Comparison of ENCODE assay signal across 8 cellular contexts in genomic region chr15:99371180-99372103, GRCh38.
A peak's percentile ranks its signal among the peaks of the same experiment; 100 is the strongest.
DNase-seq lines count a peak whose midpoint lies in the region; ATAC-seq and TF ChIP-seq lines count a peak whose summit lies in the region.

No MANE protein-coding gene starts in this region.

- TF ChIP-seq CTCF in GM10248 (IDR thresholded peaks at IDR 0.05; ENCODE audit: control extremely low read depth, extremely low read depth, low read depth, missing control alignments) (peak; percentile 21), epithelial cell of esophagus (IDR thresholded peaks at IDR 0.05; ENCODE audit: insufficient read depth, low read depth, low read length, missing control alignments) (peak; percentile 29), endodermal cell (conservative IDR thresholded peaks at IDR 0.05) (no peak), gastroesophageal sphincter (IDR thresholded peaks at IDR 0.05) (no peak)

- peak; percentile 91 for ATAC-seq in GM19463 (IDR thresholded peaks at IDR 0.05; ENCODE audit: unreplicated experiment)
- ATAC-seq in HG03439 (IDR thresholded peaks at IDR 0.05; ENCODE audit: unreplicated experiment) = peak; percentile 86
- no peak for ATAC-seq in left lobe of liver
- no peak for ATAC-seq in gastroesophageal sphincter

- H3K36me3 ChIP-seq in endodermal cell (ENCODE audit: control insufficient read depth, insufficient read depth, low read length) (no peaks in the 10 kb centered on the region), gastroesophageal sphincter (peaks cover 0 to 18% of the 10 kb centered on the region in 2 donors)

- H3K4me3 ChIP-seq in epithelial cell of esophagus (ENCODE audit: low read length) = no peak overlapping the region
- no peak overlapping the region for H3K4me3 ChIP-seq in endodermal cell (ENCODE audit: low read length)
- H3K4me3 ChIP-seq in gastroesophageal sphincter = no peak overlapping the region

- H3K4me1 Mint-ChIP-seq in endodermal cell = no peaks in the 10 kb centered on the region

- CTCF ChIA-PET in GM10248 (lab: Yijun Ruan, JAX) = interaction anchor here (0.7 to 2.8 kb wide), 17 partner anchors 8 to 333 kb away, joined by 3 to 11 read pairs (median 4); no protein-coding TSS in a partner anchor

- POLR2A ChIA-PET in GM10248 (lab: Yijun Ruan, JAX) = no interaction called here

- peaks cover 37% of the 10 kb centered on the region for H3K36me3 Mint-ChIP-seq in endodermal cell (ENCODE audit: low read depth)

- peak; percentile 27 for DNase-seq in GM10248 (ENCODE audit: extremely low spot score)
- peak; percentile 24 for DNase-seq in epithelial cell of esophagus (ENCODE audit: low read depth)
- DNase-seq in left lobe of liver (ENCODE audit: low spot score) = no peak
- DNase-seq in endodermal cell = no peak
- no peak for DNase-seq in islet precursor cell

- no peaks in the 10 kb centered on the region for H3K4me1 ChIP-seq in endodermal cell (ENCODE audit: control insufficient read depth, insufficient read depth, low read length)
- H3K4me1 ChIP-seq in gastroesophageal sphincter = no peaks in the 10 kb centered on the region

- no peaks in the 10 kb centered on the region for H3K27me3 ChIP-seq in endodermal cell (ENCODE audit: control insufficient read depth, insufficient read depth, low read length, poor library complexity, severe bottlenecking)
- H3K27me3 ChIP-seq in gastroesophageal sphincter = no peaks in the 10 kb centered on the region

- H3K27ac ChIP-seq in endodermal cell (ENCODE audit: low read depth, low read length) (no peak overlapping the region), gastroesophageal sphincter (no peak overlapping the region)

- no peak overlapping the region for H3K4me3 Mint-ChIP-seq in endodermal cell

- peaks cover 19% of the 10 kb centered on the region for H3K9me3 Mint-ChIP-seq in endodermal cell

- H3K27me3 Mint-ChIP-seq in endodermal cell (ENCODE audit: insufficient read depth) = no peaks in the 10 kb centered on the region

- H3K9me3 ChIP-seq in endodermal cell (ENCODE audit: control insufficient read depth, low read length) = peaks cover 17% of the 10 kb centered on the region
- H3K9me3 ChIP-seq in gastroesophageal sphincter = peaks cover 0 to 24% (median 0%) of the 10 kb centered on the region in 3 donors

- TF ChIP-seq EP300 in gastroesophageal sphincter (IDR thresholded peaks at IDR 0.05) = no peak

- H3K27ac Mint-ChIP-seq in endodermal cell = no peak overlapping the region

- WGBS in endodermal cell (ENCODE audit: insufficient coverage in 1 of 2, insufficient read length in 1 of 2), 2 experiments = 91 to 100% methylated on average over 1 to 4 of the region's 4 CpGs
- WGBS in gastroesophageal sphincter (ENCODE audit: low coverage in 1 of 2), 2 donors = 66 to 89% methylated on average over 4 of the region's 4 CpGs

- no peak for TF ChIP-seq POLR2A in gastroesophageal sphincter (IDR thresholded peaks at IDR 0.05)

- no peak overlapping the region for H3K9ac ChIP-seq in endodermal cell (ENCODE audit: extremely low read depth, low read length, poor library complexity, severe bottlenecking)

Comparison
In these comparisons a context has a peak if more than half of its experiments do, and no peak if none do; other contexts are left out.
1. DNase-seq: peak in GM10248 (single experiment) and epithelial cell of esophagus (single experiment); none in left lobe of liver (single experiment), endodermal cell (single experiment) and islet precursor cell (single experiment).
2. CTCF ChIP-seq: peak in GM10248 (single experiment) and epithelial cell of esophagus (single experiment); none in endodermal cell (single experiment) and gastroesophageal sphincter (0 of 4).
3. ATAC-seq: peak in GM19463 (single experiment) and HG03439 (single experiment); none in left lobe of liver (single experiment) and gastroesophageal sphincter (single experiment).